8 cellular contexts compared by ENCODE assay signal in genomic region chr21:46147429-46147828, GRCh38. TPM values are rescaled to one million over a fixed set of nuclear protein-coding genes. Genes with fewer than 3 reads are reported as not detected.
DNase-seq lines count a peak whose midpoint lies in the region; ATAC-seq and TF ChIP-seq lines count a peak whose summit lies in the region.
"Not testable (repeated sequence)": the region's sequence is repeated elsewhere in the genome, so short reads cannot be mapped to it uniquely, and the experiment has no call there.

No MANE protein-coding gene starts in this region.

- H3K27me3 ChIP-seq in CD4-positive, alpha-beta memory T cell (ENCODE audit: insufficient read depth, low read length); esophagus squamous epithelium: not testable (repeated sequence)

- not testable (repeated sequence) for H3K9me3 Mint-ChIP-seq in CD4-positive, alpha-beta memory T cell; T-cell; activated T-helper 17 cell treated with anti-CD3 and anti-CD28 coated beads, Interleukin-2, amount 50 U/mL, for 72 hours

- CTCF ChIA-PET in CD4-positive, alpha-beta memory T cell (lab: Charles Lee; ENCODE audit: partially characterized antibody) = not testable (repeated sequence)
- CTCF ChIA-PET in T-cell (lab: Charles Lee) = interaction anchor here in 1 of 2 donors (0.7 kb wide), 1 partner anchor 11 kb away, joined by 3 read pairs; no protein-coding TSS in a partner anchor

- peak in 1 of 4 experiments; percentile 25 for ATAC-seq in T-cell (replicated peaks in 1 of 4)
- peak; percentile 21 for ATAC-seq in activated T-helper 17 cell treated with anti-CD3 and anti-CD28 coated beads, Interleukin-2, amount 50 U/mL, for 72 hours (replicated peaks)
- ATAC-seq in mucosa of descending colon = peak; percentile 75

- H3K27me3 Mint-ChIP-seq in CD4-positive, alpha-beta memory T cell; T-cell; activated T-helper 17 cell treated with anti-CD3 and anti-CD28 coated beads, Interleukin-2, amount 50 U/mL, for 72 hours: not testable (repeated sequence)

- WGBS in esophagus squamous epithelium, 2 donors = 40 to 64% methylated on average over 6 to 11 of the region's 12 CpGs

- POLR2A ChIA-PET in CD4-positive, alpha-beta memory T cell (lab: Charles Lee; ENCODE audit: partially characterized antibody); T-cell (lab: Charles Lee): not testable (repeated sequence)

- not testable (repeated sequence) for H3K27ac Mint-ChIP-seq in CD4-positive, alpha-beta memory T cell; T-cell; activated T-helper 17 cell treated with anti-CD3 and anti-CD28 coated beads, Interleukin-2, amount 50 U/mL, for 72 hours

- not testable (repeated sequence) for H3K4me3 ChIP-seq in CD4-positive, alpha-beta memory T cell (ENCODE audit: low read length in 2 of 2); HFF-Myc (replicated peaks; ENCODE audit: low read depth, low read length); esophagus squamous epithelium; mucosa of descending colon

- TF ChIP-seq POLR2A in esophagus squamous epithelium (IDR thresholded peaks at IDR 0.05) = not testable (repeated sequence)

- intact Hi-C loops in CD4-positive, alpha-beta memory T cell (cut with micrococcal nuclease) = loop anchor here (1.0 kb wide), 1 partner anchor 177 kb away; the partner anchor contains the start of gene PCNT
- intact Hi-C loops in esophagus squamous epithelium (cut with DNase I); mucosa of descending colon (cut with DNase I, micrococcal nuclease): not testable (repeated sequence)

- not testable (repeated sequence) for H3K4me1 Mint-ChIP-seq in CD4-positive, alpha-beta memory T cell; activated T-helper 17 cell treated with anti-CD3 and anti-CD28 coated beads, Interleukin-2, amount 50 U/mL, for 72 hours
- peaks cover 7 to 12% (median 8%) of the 10 kb centered on the region in 3 donors for H3K4me1 Mint-ChIP-seq in T-cell

- not testable (repeated sequence) for H3K36me3 ChIP-seq in CD4-positive, alpha-beta memory T cell (ENCODE audit: insufficient read depth, low read length); esophagus squamous epithelium; mucosa of descending colon (ENCODE audit: low read depth)

- H3K4me3 Mint-ChIP-seq in CD4-positive, alpha-beta memory T cell; T-cell; activated T-helper 17 cell treated with anti-CD3 and anti-CD28 coated beads, Interleukin-2, amount 50 U/mL, for 72 hours: not testable (repeated sequence)

- DNase-seq in CD4-positive, alpha-beta memory T cell = peak; percentile 31 to 40 (median 38)
- not testable (repeated sequence) for DNase-seq in HFF-Myc (ENCODE audit: extremely low read depth, low read depth); esophagus squamous epithelium (lab: John Stamatoyannopoulos, UW)
- DNase-seq in NCI-H2196 (lab: John Stamatoyannopoulos, UW; ENCODE audit: unreplicated experiment) (peak; percentile 55), T-cell (peak in 24 of 34 experiments; percentile 16 to 55 (median 29)), mucosa of descending colon (peak; percentile 63 to 76 (median 74))
- DNase-seq in stimulated activated CD8-positive, alpha-beta memory T cell treated with anti-CD3 and anti-CD28 coated beads, Interleukin-15, amount 100 ng/mL, for 1 hour (ENCODE audit: low read depth) = peak; percentile 16

- H3K27ac ChIP-seq in CD4-positive, alpha-beta memory T cell (ENCODE audit: low read depth, low read length); esophagus squamous epithelium: not testable (repeated sequence)

- H3K4me1 ChIP-seq in CD4-positive, alpha-beta memory T cell (ENCODE audit: insufficient read depth, low read length); mucosa of descending colon (ENCODE audit: low read depth): not testable (repeated sequence)
- H3K4me1 ChIP-seq in esophagus squamous epithelium = peaks cover 0 to 12% (median 0%) of the 10 kb centered on the region in 3 donors

- not testable (repeated sequence) for H3K9me3 ChIP-seq in CD4-positive, alpha-beta memory T cell (ENCODE audit: control insufficient read depth in 1 of 2, low read length in 2 of 2); esophagus squamous epithelium; mucosa of descending colon

- peak; percentile 66 for TF ChIP-seq CTCF in HFF-Myc (IDR thresholded peaks at IDR 0.05; ENCODE audit: low read depth, low read length, missing control alignments)
- TF ChIP-seq CTCF in esophagus squamous epithelium (IDR thresholded peaks at IDR 0.05) = peak in 4 of 6 experiments; percentile 33 to 58 (median 38)
- TF ChIP-seq CTCF in mucosa of descending colon (IDR thresholded peaks at IDR 0.05) = peak; percentile 35

- not testable (repeated sequence) for H3K36me3 Mint-ChIP-seq in CD4-positive, alpha-beta memory T cell; T-cell; activated T-helper 17 cell treated with anti-CD3 and anti-CD28 coated beads, Interleukin-2, amount 50 U/mL, for 72 hours (ENCODE audit: low read depth)

RNA-seq across cellular contexts. Expression of gene FTCD, which starts 8.0 kb away (rescaled TPM):
- 1 to 10 TPM; 1.3 to 1.7 TPM for total RNA-seq in CD4-positive, alpha-beta memory T cell
- not detected for polyA plus RNA-seq in CD4-positive, alpha-beta memory T cell
- 1 to 10 TPM in 3 of 5 donors, under 1 TPM in 1, not detected in 1; 0.95 to 6.1 (median 2.5) TPM for total RNA-seq in T-cell
- total RNA-seq in activated T-helper 17 cell treated with anti-CD3 and anti-CD28 coated beads, Interleukin-2, amount 50 U/mL, for 72 hours = under 1 TPM in 1 of 2 donors, not detected in 1; 0.24 TPM
- not detected for total RNA-seq in esophagus squamous epithelium
- total RNA-seq in mucosa of descending colon = 1 to 10 TPM in 1 of 3 donors, under 1 TPM in 1, not detected in 1; 0.36 to 2.1 TPM

RNA-seq across cellular contexts. Expression of gene SPATC1L, which starts 36.8 kb away (rescaled TPM):
- 1 to 10 TPM; 6.9 TPM for total RNA-seq in CD4-positive, alpha-beta memory T cell
- 1 to 10 TPM; 6.0 to 6.4 TPM for polyA plus RNA-seq in CD4-positive, alpha-beta memory T cell
- total RNA-seq in T-cell (10 to 100 TPM in 3 of 5 donors, 1 to 10 TPM in 2; 1.4 to 22.8 (median 12.5) TPM), esophagus squamous epithelium (1 to 10 TPM; 4.0 to 7.2 (median 6.3) TPM), mucosa of descending colon (10 to 100 TPM in 1 of 3 donors, 1 to 10 TPM in 2; 4.6 to 10.9 (median 4.6) TPM)
- total RNA-seq in activated T-helper 17 cell treated with anti-CD3 and anti-CD28 coated beads, Interleukin-2, amount 50 U/mL, for 72 hours = 1 to 10 TPM; 3.8 to 6.7 TPM

RNA-seq across cellular contexts. Expression of gene COL6A2, which starts 49.5 kb away (rescaled TPM):
- total RNA-seq in CD4-positive, alpha-beta memory T cell = 10 to 100 TPM; 21.8 to 25.7 TPM
- polyA plus RNA-seq in CD4-positive, alpha-beta memory T cell = 1 to 10 TPM in 1 of 2 donors, under 1 TPM in 1; 0.77 to 1.5 TPM
- total RNA-seq in T-cell (10 to 100 TPM; 33.8 to 85.2 (median 60.7) TPM), esophagus squamous epithelium (100 to 1,000 TPM in 1 of 4 donors, 10 to 100 TPM in 3; 23.0 to 328 (median 62.0) TPM), mucosa of descending colon (100 to 1,000 TPM in 2 of 3 donors, 10 to 100 TPM in 1; 65.1 to 858 (median 191) TPM)
- 10 to 100 TPM in 1 of 2 donors, 1 to 10 TPM in 1; 3.3 to 10.1 TPM for total RNA-seq in activated T-helper 17 cell treated with anti-CD3 and anti-CD28 coated beads, Interleukin-2, amount 50 U/mL, for 72 hours
